Comparison of ENCODE assay signal across 1 cellular context in the genomic region with DNA sequence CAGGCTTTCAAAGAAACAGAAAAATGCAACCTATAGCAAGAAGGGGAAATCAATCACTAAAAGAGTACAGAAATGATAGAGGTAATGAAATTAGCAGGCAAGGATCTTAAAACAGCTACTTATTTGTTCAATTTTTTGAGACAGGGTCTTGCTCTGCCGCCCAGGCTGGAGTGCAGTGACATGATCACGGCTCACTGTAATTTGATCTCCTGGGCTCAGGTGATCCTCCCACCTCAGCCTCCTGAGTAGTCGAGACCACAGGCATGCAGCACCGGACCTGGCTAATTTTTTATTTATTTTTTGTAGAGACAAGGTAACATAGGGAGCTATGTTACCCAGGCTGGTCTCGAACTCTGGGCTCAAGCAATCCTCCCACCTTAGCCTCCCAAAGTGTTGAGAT.
TF ChIP-seq lines count a peak whose summit lies in the region.

No MANE protein-coding gene starts in this region.

TF ChIP-seq in HCT116, 20 proteins besides CTCF, POLR2A, EP300 and RAD21:
- TF ChIP-seq JUND (IDR thresholded peaks at IDR 0.05), result no peak
- no peak for TF ChIP-seq SIN3A (IDR thresholded peaks at IDR 0.05; ENCODE audit: low read depth)
- no peak for TF ChIP-seq POLR2AphosphoS5 (IDR thresholded peaks at IDR 0.05; ENCODE audit: low read depth, low read length)
- no peak for TF ChIP-seq EZH2phosphoT487 (IDR thresholded peaks at IDR 0.05; ENCODE audit: borderline replicate concordance)
- no peak for TF ChIP-seq ZNF274 (IDR thresholded peaks at IDR 0.05; ENCODE audit: low read depth, low read length)
- TF ChIP-seq SP1 (IDR thresholded peaks at IDR 0.05; ENCODE audit: low read depth), result no peak
